Comparison of ENCODE assay signal across 16 cellular contexts in genomic region chr1:246324711-246325110, GRCh38.
DNase-seq lines count a peak whose midpoint lies in the region; ATAC-seq, FAIRE-seq and TF ChIP-seq lines count a peak whose summit lies in the region.
"Had no signal": no experiment of that assay in that cellular context is flagged by ENCODE, and none has a peak within 500 bp of the region (broad histone marks: within the 10 kb centered on the region; RNA-seq: fewer than 3 reads in every experiment).

No MANE protein-coding gene starts in this region.

- no peak overlapping the region for H3K4ac ChIP-seq in H1 (replicated peaks; ENCODE audit: insufficient read length, low read depth, low read length)

- no peak overlapping the region for H3K4me3 Mint-ChIP-seq in CD4-positive, alpha-beta T cell

- H2AFZ ChIP-seq in Karpas-422 (ENCODE audit: low read length) (no peak overlapping the region), H1 (ENCODE audit: low read length) (no peak overlapping the region), OCI-LY7 (ENCODE audit: low read length) (no peak overlapping the region)

- no peak overlapping the region for H3K27ac Mint-ChIP-seq in CD4-positive, alpha-beta T cell

- H3K36me3 ChIP-seq in Karpas-422 (ENCODE audit: insufficient read depth, low read length) (no peaks in the 10 kb centered on the region; the same call in 1 of the 2 replicates), H1 (ENCODE audit: control insufficient read depth in 2 of 4, insufficient read depth in 4 of 4, low read length in 3 of 4) (no peaks in the 10 kb centered on the region), tibial nerve (peaks cover 0 to 2% (median 0%) of the 10 kb centered on the region in 3 donors), OCI-LY7 (ENCODE audit: insufficient read depth, low read length) (no peaks in the 10 kb centered on the region)
- H3K36me3 ChIP-seq: left lung had no signal

- 32% methylated on average over 6 of the region's 12 CpGs for WGBS in A549 (ENCODE audit: missing lambda C conversion rate)
- 45% methylated on average over 3 of the region's 12 CpGs; no CpG with 5 or more reads in 1 of the 2 experiments for WGBS in H1 (ENCODE audit: extremely low coverage in 1 of 2, insufficient coverage in 1 of 2, insufficient read length in 1 of 2, insufficient replicate concordance in 2 of 2, low coverage in 1 of 2, low lambda C conversion rate in 2 of 2, missing lambda C conversion rate in 1 of 2), 2 experiments
- WGBS in tibial nerve, 2 donors: 81 to 89% methylated on average over 4 to 5 of the region's 12 CpGs

- no peak overlapping the region for H2AK5ac ChIP-seq in H1 (ENCODE audit: low read depth, low read length)

- H3K4me3 ChIP-seq in A549 (no peak overlapping the region), Karpas-422 (ENCODE audit: low read length) (no peak overlapping the region), H1 (ENCODE audit: extremely low read depth in 1 of 4, insufficient read depth in 2 of 4, low read depth in 3 of 4, low read length in 4 of 4) (peak overlapping the region in 2 of 4 experiments; percentile 4 to 51; a peak in 3 of 8 replicates), tibial nerve (no peak overlapping the region), OCI-LY7 (ENCODE audit: low read depth, low read length, poor library complexity, severe bottlenecking) (no peak overlapping the region)
- H3K4me3 ChIP-seq: coronary artery, GM12878, left lung, tibial artery had no signal

- no peaks in the 10 kb centered on the region for H4K20me1 ChIP-seq in Karpas-422 (ENCODE audit: insufficient read depth, low read depth, low read length)
- no peaks in the 10 kb centered on the region for H4K20me1 ChIP-seq in H1 (replicated peaks in 1 of 2; ENCODE audit: control insufficient read depth in 1 of 2, insufficient read depth in 2 of 2, low read length in 2 of 2)
- H4K20me1 ChIP-seq in OCI-LY7 (ENCODE audit: insufficient read depth, low read length): no peaks in the 10 kb centered on the region

- no peak for TF ChIP-seq RAD21 in A549 (conservative IDR thresholded peaks at IDR 0.05 in 1 of 2, IDR thresholded peaks at IDR 0.05 in 1 of 2)
- no peak for TF ChIP-seq RAD21 in H1 (IDR thresholded peaks at IDR 0.05 in 1 of 2, conservative IDR thresholded peaks at IDR 0.05 in 1 of 2; ENCODE audit: low read depth in 2 of 2, low read length in 2 of 2)

- POLR2A ChIA-PET in A549 (lab: Yijun Ruan, JAX): interaction anchor here (0.6 kb wide), 1 partner anchor 315 kb away, joined by 4 read pairs; no protein-coding TSS in a partner anchor
- POLR2A ChIA-PET in H1 (lab: Charles Lee; ENCODE audit: partially characterized antibody): interaction anchor here (0.8 to 1.3 kb wide), 2 partner anchors 15 to 355 kb away, joined by 3 read pairs; no protein-coding TSS in a partner anchor
- POLR2A ChIA-PET in CD4-positive, alpha-beta T cell (lab: Charles Lee): no interaction called here
- POLR2A ChIA-PET in OCI-LY7 (lab: Charles Lee): no interaction called here

- FAIRE-seq in A549 (lab: Jason Lieb, UNC) (no peak), H1 (lab: Jason Lieb, UNC) (no peak)
- FAIRE-seq: GM12878 had no signal

- no peaks in the 10 kb centered on the region for H3K23me2 ChIP-seq in H1 (ENCODE audit: low read depth, low read length)

- no peak overlapping the region for H2BK120ac ChIP-seq in H1 (replicated peaks; ENCODE audit: low read depth, low read length)

- TF ChIP-seq EP300 in A549 (IDR thresholded peaks at IDR 0.05): no peak
- TF ChIP-seq EP300 in H1 (IDR thresholded peaks at IDR 0.05; ENCODE audit: borderline replicate concordance in 1 of 2, low read depth in 2 of 2, low read length in 2 of 2): no peak
- no peak for TF ChIP-seq EP300 in tibial nerve (IDR thresholded peaks at IDR 0.05)

- no peak overlapping the region for H4K5ac ChIP-seq in H1 (ENCODE audit: insufficient read length, low read depth, low read length)

- peaks cover 1% of the 10 kb centered on the region for H3K4me1 Mint-ChIP-seq in CD4-positive, alpha-beta T cell (ENCODE audit: low read depth)

- no peak overlapping the region for H3K18ac ChIP-seq in H1 (ENCODE audit: extremely low read depth, low read length)

- H3K27me3 Mint-ChIP-seq in CD4-positive, alpha-beta T cell: no peaks in the 10 kb centered on the region

- no peak overlapping the region for H2BK5ac ChIP-seq in H1 (ENCODE audit: low read depth, low read length)

- TF ChIP-seq POLR2A in A549 (IDR thresholded peaks at IDR 0.05; ENCODE audit: low read length) (no peak), H1 (IDR thresholded peaks at IDR 0.05; ENCODE audit: control extremely low read depth in 1 of 2, low read depth in 2 of 2, low read length in 2 of 2) (no peak), tibial nerve (IDR thresholded peaks at IDR 0.05) (no peak)

- no peak overlapping the region for H4K8ac ChIP-seq in H1 (ENCODE audit: extremely low read depth, insufficient read depth, low read length)

- no peak overlapping the region for H3K56ac ChIP-seq in H1 (replicated peaks; ENCODE audit: insufficient read length, low read depth, low read length)

- H4K91ac ChIP-seq in H1 (replicated peaks; ENCODE audit: insufficient read length, low read length): no peak overlapping the region

- peaks cover 1% of the 10 kb centered on the region for H3K9me3 Mint-ChIP-seq in CD4-positive, alpha-beta T cell

- H3K9me3 ChIP-seq in A549: no peaks in the 10 kb centered on the region
- peaks cover under 1% of the 10 kb centered on the region; the same call in 1 of the 2 replicates for H3K9me3 ChIP-seq in Karpas-422 (ENCODE audit: low read length)
- no peaks in the 10 kb centered on the region for H3K9me3 ChIP-seq in H1 (ENCODE audit: insufficient read depth in 2 of 2, low read depth in 1 of 2, low read length in 1 of 2)
- H3K9me3 ChIP-seq in CD4-positive, alpha-beta T cell (ENCODE audit: control insufficient read depth, low read length): no peaks in the 10 kb centered on the region
- no peaks in the 10 kb centered on the region for H3K9me3 ChIP-seq in tibial nerve
- no peaks in the 10 kb centered on the region for H3K9me3 ChIP-seq in OCI-LY7 (ENCODE audit: low read length)
- H3K9me3 ChIP-seq: left lung, tibial artery had no signal

- peaks cover 38% of the 10 kb centered on the region for H3K36me3 Mint-ChIP-seq in CD4-positive, alpha-beta T cell (ENCODE audit: low read depth)

- H3K27me3 ChIP-seq in Karpas-422 (ENCODE audit: low read length) (no peaks in the 10 kb centered on the region), H1 (replicated peaks in 1 of 4; ENCODE audit: control insufficient read depth in 3 of 4, extremely low read depth in 1 of 4, insufficient read depth in 3 of 4, low read length in 3 of 4) (no peaks in the 10 kb centered on the region), tibial nerve (no peaks in the 10 kb centered on the region)
- H3K27me3 ChIP-seq in CD4-positive, alpha-beta T cell (ENCODE audit: control insufficient read depth, insufficient read depth, low read length): no peaks in the 10 kb centered on the region
- H3K27me3 ChIP-seq: left lung, tibial artery had no signal

- H2BK15ac ChIP-seq in H1 (ENCODE audit: low read length): no peak overlapping the region

- no peaks in the 10 kb centered on the region for H3K79me1 ChIP-seq in H1 (ENCODE audit: low read depth, low read length)

- H3K9ac ChIP-seq in Karpas-422 (ENCODE audit: low read length): no peak overlapping the region
- H3K9ac ChIP-seq in H1 (replicated peaks in 1 of 4; ENCODE audit: extremely low read depth in 1 of 4, low read depth in 3 of 4, low read length in 3 of 4): no peak overlapping the region

- H3K23ac ChIP-seq in H1 (ENCODE audit: insufficient read length): no peak overlapping the region

- intact Hi-C loops in CD4-positive, alpha-beta T cell (cut with DNase I, micrococcal nuclease): no loop called here
- intact Hi-C loops in OCI-LY7 (cut with micrococcal nuclease; ENCODE audit: unreplicated experiment): no loop called here

- H3K14ac ChIP-seq in H1 (ENCODE audit: insufficient read length): no peak overlapping the region

- peak overlapping the region in 1 of 2 experiments; percentile 69; a peak in 2 of 6 replicates for H3K27ac ChIP-seq in A549
- no peak overlapping the region for H3K27ac ChIP-seq in Karpas-422 (ENCODE audit: low read length)
- no peak overlapping the region for H3K27ac ChIP-seq in H1 (ENCODE audit: low read depth, low read length)
- no peak overlapping the region for H3K27ac ChIP-seq in CD4-positive, alpha-beta T cell (ENCODE audit: low read depth, low read length)
- H3K27ac ChIP-seq in tibial nerve: no peak overlapping the region
- no peak overlapping the region for H3K27ac ChIP-seq in OCI-LY7 (ENCODE audit: low read depth, low read length, poor library complexity, severe bottlenecking)
- H3K27ac ChIP-seq: coronary artery, left lung, tibial artery had no signal

- H2BK20ac ChIP-seq in H1 (ENCODE audit: low read length): no peak overlapping the region

- no TSS peak for BruUV-seq in OCI-LY7 (replicated peaks; lab: Mats Ljungman, UMichigan)

- no peaks in the 10 kb centered on the region for H3K9me2 ChIP-seq in Karpas-422 (replicated peaks; ENCODE audit: insufficient read depth, low read length)
- no peaks in the 10 kb centered on the region for H3K9me2 ChIP-seq in OCI-LY7 (ENCODE audit: insufficient read depth, low read length)

- peaks cover 29% of the 10 kb centered on the region for H3K4me1 ChIP-seq in A549
- no peaks in the 10 kb centered on the region for H3K4me1 ChIP-seq in Karpas-422 (ENCODE audit: low read length)
- H3K4me1 ChIP-seq in H1 (replicated peaks in 1 of 4; ENCODE audit: control insufficient read depth in 3 of 4, insufficient read depth in 4 of 4, low read length in 3 of 4): peaks cover 0 to 3% (median 0%) of the 10 kb centered on the region in 4 experiments; a peak in 1 of 7 replicates
- peaks cover 0 to 11% (median 0%) of the 10 kb centered on the region in 4 donors for H3K4me1 ChIP-seq in tibial nerve
- H3K4me1 ChIP-seq in OCI-LY7 (ENCODE audit: insufficient read depth, low read length, poor library complexity, severe bottlenecking): no peaks in the 10 kb centered on the region
- H3K4me1 ChIP-seq: left lung, tibial artery had no signal

- TF ChIP-seq CTCF in A549 (IDR thresholded peaks at IDR 0.05): no peak
- no peak for TF ChIP-seq CTCF in H1 (IDR thresholded peaks at IDR 0.05; ENCODE audit: control extremely low read depth in 1 of 3, insufficient read depth in 1 of 3, low read depth in 1 of 3, low read length in 3 of 3)
- TF ChIP-seq CTCF in CD4-positive, alpha-beta T cell (IDR thresholded peaks at IDR 0.05): no peak
- no peak for TF ChIP-seq CTCF in tibial nerve (IDR thresholded peaks at IDR 0.05)
- TF ChIP-seq CTCF in OCI-LY7 (conservative IDR thresholded peaks at IDR 0.05; ENCODE audit: low read length): no peak

- no peak overlapping the region for H2BK12ac ChIP-seq in H1 (ENCODE audit: low read depth, low read length)

- DNase-seq in A549 (ENCODE audit: low read depth in 1 of 2, low spot score in 1 of 2) (peak; percentile 50 to 69), Karpas-422 (peak; percentile 42), H1 (ENCODE audit: low read depth in 1 of 2, low spot score in 2 of 2) (peak in 1 of 2 experiments; percentile 27), kidney tubule cell (ENCODE audit: low spot score) (peak; percentile 66), tibial nerve (ENCODE audit: low spot score in 2 of 2) (no peak), NCI-H446 treated with DMSO at 0.1 percent for 48 hours (lab: John Stamatoyannopoulos, UW) (no peak), OCI-LY7 (ENCODE audit: low spot score) (no peak)
- no peak for DNase-seq in CD4-positive, alpha-beta T cell
- DNase-seq: ACHN; activated naive CD4-positive, alpha-beta T cell treated with Interleukin-2 at 50 U/mL for 16 hours; left lung; NCI-H526; SIG-M5; tibial artery had no signal

- CTCF ChIA-PET in A549 (lab: Yijun Ruan, JAX): no interaction called here
- CTCF ChIA-PET in H1 (lab: Charles Lee; ENCODE audit: partially characterized antibody): interaction anchor here (1.2 to 1.4 kb wide), 3 partner anchors 10 to 13 kb away, joined by 3 to 7 read pairs (median 4); no protein-coding TSS in a partner anchor
- CTCF ChIA-PET in CD4-positive, alpha-beta T cell (lab: Charles Lee): no interaction called here
- CTCF ChIA-PET in OCI-LY7 (lab: Charles Lee; ENCODE audit: unreplicated experiment): no interaction called here

- H3K4me2 ChIP-seq in A549: peak overlapping the region; percentile 33
- no peak overlapping the region for H3K4me2 ChIP-seq in Karpas-422 (ENCODE audit: low read depth, low read length, poor library complexity, severe bottlenecking)
- H3K4me2 ChIP-seq in H1 (ENCODE audit: insufficient read depth in 1 of 2, low read depth in 2 of 2, low read length in 2 of 2): peak overlapping the region; percentile 8 to 23; a peak in 2 of 4 replicates
- H3K4me2 ChIP-seq in OCI-LY7 (ENCODE audit: low read length): no peak overlapping the region

- H3K79me2 ChIP-seq in Karpas-422 (ENCODE audit: low read length): peaks cover under 1% of the 10 kb centered on the region; the same call in 1 of the 2 replicates
- H3K79me2 ChIP-seq in H1 (ENCODE audit: control insufficient read depth in 1 of 2, insufficient read depth in 2 of 2, low read length in 2 of 2): no peaks in the 10 kb centered on the region
- H3K79me2 ChIP-seq in OCI-LY7 (ENCODE audit: insufficient read depth, low read depth, low read length): no peaks in the 10 kb centered on the region

- peak; percentile 85 to 95 for ATAC-seq in A549
- ATAC-seq in CD4-positive, alpha-beta T cell (ENCODE audit: poor library complexity): no peak
- ATAC-seq: GM12878, left lung had no signal

Comparison
In these comparisons a context has a peak if more than half of its experiments do, and no peak if none do; other contexts are left out.
1. DNase-seq: peak in A549 (2 of 2), Karpas-422 (single experiment) and kidney tubule cell (single experiment); none in CD4-positive, alpha-beta T cell (0 of 10), tibial nerve (0 of 2), NCI-H446 treated with DMSO at 0.1 percent for 48 hours (single experiment) and OCI-LY7 (single experiment).
2. H3K4me2 ChIP-seq: peak in A549 (single experiment) and H1 (2 of 2); none in Karpas-422 (single experiment) and OCI-LY7 (single experiment).
3. POLR2A ChIA-PET loops: an anchor here in A549 (0.6 kb wide) and H1 (0.8 to 1.3 kb wide); none called in CD4-positive, alpha-beta T cell and OCI-LY7.